ENCODE assay signal across 8 cellular contexts in the genomic region with DNA sequence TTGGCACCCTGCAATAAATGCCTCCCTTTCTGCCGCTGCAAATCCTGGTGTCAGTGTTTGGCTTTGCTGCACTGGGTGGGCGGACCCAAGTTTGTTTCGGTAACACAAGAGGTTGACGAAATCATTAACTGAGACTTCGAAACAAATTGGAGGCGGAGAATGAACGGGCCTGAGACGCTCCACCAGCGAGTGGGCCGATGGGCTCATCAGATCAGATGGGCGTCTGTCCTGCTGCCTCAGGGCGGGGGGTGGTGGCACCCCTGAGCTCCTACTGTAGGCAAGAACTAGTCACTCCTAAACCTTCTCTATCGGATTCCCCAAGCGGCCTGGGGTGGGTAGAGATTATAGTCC. TPM values are rescaled to one million over a fixed set of nuclear protein-coding genes. Genes with fewer than 3 reads are reported as not detected.
A peak's percentile ranks its signal among the peaks of the same experiment; 100 is the strongest.
DNase-seq lines count a peak whose midpoint lies in the region; ATAC-seq and TF ChIP-seq lines count a peak whose summit lies in the region.

No MANE protein-coding gene starts in this region.

- H3K27me3 ChIP-seq in ectodermal cell (ENCODE audit: control insufficient read depth, insufficient read depth, low read length, poor library complexity, severe bottlenecking): peaks cover 9% of the 10 kb centered on the region
- no peaks in the 10 kb centered on the region for H3K27me3 ChIP-seq in mesenchymal stem cell (ENCODE audit: control insufficient read depth in 1 of 2, insufficient read depth in 1 of 2, low read length in 2 of 2)

- no peaks in the 10 kb centered on the region for H3K4me1 ChIP-seq in ectodermal cell (ENCODE audit: control insufficient read depth, insufficient read depth, low read length)
- H3K4me1 ChIP-seq in mesenchymal stem cell (ENCODE audit: control insufficient read depth, insufficient read depth, low read depth, low read length): peaks cover 17% of the 10 kb centered on the region

- no peak overlapping the region for H2BK120ac ChIP-seq in mesenchymal stem cell (ENCODE audit: low read depth, low read length)

- peak overlapping the region in 1 of 2 experiments; percentile 9 for H3K4ac ChIP-seq in mesenchymal stem cell (ENCODE audit: low read depth in 1 of 2, low read length in 2 of 2)

- DNase-seq in GM13976 (ENCODE audit: low spot score) (peak; percentile 47), NCI-H2227 treated with DMSO at 0.1 percent for 48 hours (lab: John Stamatoyannopoulos, UW) (peak; percentile 26), mesenchymal stem cell (peak; percentile 80), type B pancreatic cell (ENCODE audit: extremely low spot score, unreplicated experiment) (peak; percentile 65), activated gamma-delta T cell treated with Interleukin-2 at 50 U/mL for 16 hours (no peak), H4 (ENCODE audit: low spot score) (no peak)

- no peak overlapping the region for H3K23ac ChIP-seq in mesenchymal stem cell (ENCODE audit: low read length in 2 of 2)

- H3K9ac ChIP-seq in mesenchymal stem cell (ENCODE audit: low read length): peak overlapping the region; percentile 96

- H3K79me1 ChIP-seq in mesenchymal stem cell (replicated peaks; ENCODE audit: low read length, poor library complexity, severe bottlenecking): peaks cover 31% of the 10 kb centered on the region

- peak overlapping the region; percentile 80 to 93 for H3K18ac ChIP-seq in mesenchymal stem cell (ENCODE audit: low read depth in 1 of 2, low read length in 2 of 2)

- H4K8ac ChIP-seq in mesenchymal stem cell (ENCODE audit: low read length): peak overlapping the region; percentile 95

- in situ Hi-C loops in GM13976 (cut with MboI; ENCODE audit: low sequenced_read_pairs, unreplicated experiment): no loop called here

- peak overlapping the region; percentile 62 for H3K4me3 ChIP-seq in ectodermal cell (ENCODE audit: insufficient read depth, low read depth, low read length)
- H3K4me3 ChIP-seq in mesenchymal stem cell (ENCODE audit: insufficient read depth in 1 of 2, low read depth in 1 of 2, low read length in 2 of 2): peak overlapping the region; percentile 65 to 78

- H3K36me3 Mint-ChIP-seq in type B pancreatic cell: no peaks in the 10 kb centered on the region

- no peak overlapping the region for H2BK5ac ChIP-seq in mesenchymal stem cell (ENCODE audit: low read depth, low read length, poor library complexity, severe bottlenecking)

- peak overlapping the region; percentile 85 for H4K91ac ChIP-seq in mesenchymal stem cell (ENCODE audit: low read length)

- H3K9me3 ChIP-seq in ectodermal cell (ENCODE audit: control insufficient read depth, low read length): no peaks in the 10 kb centered on the region
- no peaks in the 10 kb centered on the region for H3K9me3 ChIP-seq in mesenchymal stem cell (ENCODE audit: control insufficient read depth, low read length)

- H2BK15ac ChIP-seq in mesenchymal stem cell (ENCODE audit: low read depth, poor library complexity, severe bottlenecking): peak overlapping the region; percentile 34

- H3K36me3 ChIP-seq in ectodermal cell (ENCODE audit: control insufficient read depth, insufficient read depth, low read length) (no peaks in the 10 kb centered on the region), mesenchymal stem cell (ENCODE audit: control insufficient read depth in 1 of 2, insufficient read depth in 2 of 2, low read depth in 1 of 2, low read length in 2 of 2) (no peaks in the 10 kb centered on the region)

- H3K27me3 Mint-ChIP-seq in type B pancreatic cell: peaks cover 15% of the 10 kb centered on the region

- H3K27ac ChIP-seq in ectodermal cell (ENCODE audit: insufficient read depth, low read depth, low read length, poor library complexity, severe bottlenecking) (no peak overlapping the region), mesenchymal stem cell (ENCODE audit: low read length, poor library complexity, severe bottlenecking) (peak overlapping the region; percentile 57)

- H2BK12ac ChIP-seq in mesenchymal stem cell (ENCODE audit: low read length in 2 of 2): peak overlapping the region; percentile 15 to 44

- H3K9me3 Mint-ChIP-seq in type B pancreatic cell: no peaks in the 10 kb centered on the region

- ATAC-seq in HG02798 (IDR thresholded peaks at IDR 0.05; ENCODE audit: poor library complexity, unreplicated experiment): no peak

- H3K4me3 Mint-ChIP-seq in type B pancreatic cell: peak overlapping the region; percentile 92

- H3K27ac Mint-ChIP-seq in type B pancreatic cell: peak overlapping the region; percentile 79

- no peak overlapping the region for H2AK5ac ChIP-seq in mesenchymal stem cell (ENCODE audit: low read length, severe bottlenecking)

- TF ChIP-seq CTCF in GM13976 (IDR thresholded peaks at IDR 0.05; ENCODE audit: borderline replicate concordance, control extremely low read depth, extremely low read depth, insufficient read depth, missing control alignments): no peak
- TF ChIP-seq CTCF in type B pancreatic cell (conservative IDR thresholded peaks at IDR 0.05): no peak

- H3K14ac ChIP-seq in mesenchymal stem cell (ENCODE audit: low read length in 2 of 2): no peak overlapping the region

- peak overlapping the region; percentile 46 for H2AFZ ChIP-seq in mesenchymal stem cell (ENCODE audit: low read depth, low read length)

- 33 to 42% methylated on average over 14 of the region's 14 CpGs for WGBS in ectodermal cell, 2 experiments
- WGBS in mesenchymal stem cell: 39% methylated on average over 13 of the region's 14 CpGs

- peaks cover 14% of the 10 kb centered on the region for H3K4me1 Mint-ChIP-seq in type B pancreatic cell (ENCODE audit: unreplicated experiment)

- peak overlapping the region; percentile 95 for H3K4me2 ChIP-seq in mesenchymal stem cell (ENCODE audit: low read length, poor library complexity, severe bottlenecking)

RNA-seq across cellular contexts. Expression of gene CAPN5, which starts 0.9 kb away (rescaled TPM):
- polyA plus RNA-seq in ectodermal cell (2013, experiment 1 of 4): 14.3 TPM
- polyA plus RNA-seq in ectodermal cell (2013, experiment 2 of 4): 15.5 TPM
- polyA plus RNA-seq in ectodermal cell (2013, experiment 3 of 4): 13.3 TPM
- polyA plus RNA-seq in ectodermal cell (2013, experiment 4 of 4): 12.8 TPM
- polyA plus RNA-seq in mesenchymal stem cell (2013, experiment 1 of 2): 26.0 TPM
- 25.0 TPM for polyA plus RNA-seq in mesenchymal stem cell (2013, experiment 2 of 2)
- 17.9 and 18.8 TPM in 2 replicates for total RNA-seq in type B pancreatic cell (ENCODE audit: low replicate concordance)
- total RNA-seq in H4 (2014; rRNA removed; shearing (Covaris generic)): 4.5 and 8.8 TPM in 2 replicates

RNA-seq across cellular contexts. Expression of gene B3GNT6, which starts 31.7 kb away (rescaled TPM):
- not detected for polyA plus RNA-seq in ectodermal cell (2013, experiment 1 of 4)
- not detected for polyA plus RNA-seq in ectodermal cell (2013, experiment 2 of 4)
- polyA plus RNA-seq in ectodermal cell (2013, experiment 3 of 4): not detected
- polyA plus RNA-seq in ectodermal cell (2013, experiment 4 of 4): not detected
- not detected for polyA plus RNA-seq in mesenchymal stem cell (2013, experiment 1 of 2)
- polyA plus RNA-seq in mesenchymal stem cell (2013, experiment 2 of 2): not detected
- total RNA-seq in type B pancreatic cell (ENCODE audit: low replicate concordance): 0.29 and 0.39 TPM in 2 replicates
- total RNA-seq in H4 (2014; rRNA removed; shearing (Covaris generic)): not detected in 2 replicates

RNA-seq across cellular contexts. Expression of gene OMP, which starts 36.8 kb away (rescaled TPM):
- not detected for polyA plus RNA-seq in ectodermal cell (2013, experiment 1 of 4)
- polyA plus RNA-seq in ectodermal cell (2013, experiment 2 of 4): not detected
- not detected for polyA plus RNA-seq in ectodermal cell (2013, experiment 3 of 4)
- polyA plus RNA-seq in ectodermal cell (2013, experiment 4 of 4): not detected
- 0.19 TPM for polyA plus RNA-seq in mesenchymal stem cell (2013, experiment 1 of 2)
- polyA plus RNA-seq in mesenchymal stem cell (2013, experiment 2 of 2): not detected
- 0.86 and 0.94 TPM in 2 replicates for total RNA-seq in type B pancreatic cell (ENCODE audit: low replicate concordance)
- not detected in 2 replicates for total RNA-seq in H4 (2014; rRNA removed; shearing (Covaris generic))

Comparison
In these comparisons a context has a peak if more than half of its experiments do, and no peak if none do; other contexts are left out.
1. DNase-seq: peak in GM13976 (single experiment), NCI-H2227 treated with DMSO at 0.1 percent for 48 hours (single experiment), mesenchymal stem cell (single experiment) and type B pancreatic cell (single experiment); none in activated gamma-delta T cell treated with Interleukin-2 at 50 U/mL for 16 hours (single experiment) and H4 (single experiment).